ENCODE assay signal across 16 cellular contexts in genomic region chr17:9200699-9201359, GRCh38.
DNase-seq lines count a peak whose midpoint lies in the region; ATAC-seq, FAIRE-seq and TF ChIP-seq lines count a peak whose summit lies in the region.
"Had no signal": no experiment of that assay in that cellular context is flagged by ENCODE, and none has a peak within 500 bp of the region (broad histone marks: within the 10 kb centered on the region; RNA-seq: fewer than 3 reads in every experiment).

No MANE protein-coding gene starts in this region.

- H3K4me1 ChIP-seq in GM12878 (ENCODE audit: control insufficient read depth, insufficient read depth, low read length): peaks cover 14% of the 10 kb centered on the region
- H3K4me1 ChIP-seq: prostate gland had no signal

- no peak for TF ChIP-seq EP300 in GM12878 (IDR thresholded peaks at IDR 0.05; ENCODE audit: borderline replicate concordance in 1 of 2, control insufficient read depth in 1 of 2, low read depth in 2 of 2, low read length in 2 of 2)

- BruUV-seq in GM12878 (replicated peaks; lab: Mats Ljungman, UMichigan): no TSS peak

- no peak overlapping the region for H3K27ac ChIP-seq in GM12878 (ENCODE audit: control insufficient read depth, insufficient read depth)
- H3K27ac ChIP-seq: prostate gland had no signal

- no peak for TF ChIP-seq RAD21 in GM12878 (IDR thresholded peaks at IDR 0.05; ENCODE audit: insufficient read depth, low read depth, low read length)

- ATAC-seq in GM18858 (IDR thresholded peaks at IDR 0.05; ENCODE audit: unreplicated experiment) (peak; percentile 54), GM21423 (IDR thresholded peaks at IDR 0.05; ENCODE audit: unreplicated experiment) (peak; percentile 80), HG02981 (IDR thresholded peaks at IDR 0.05; ENCODE audit: unreplicated experiment) (peak; percentile 80), GM12878 (peak; percentile 80)

- SMC1A ChIA-PET in GM12878 (lab: Charles Lee; ENCODE audit: uncharacterized antibody, unreplicated experiment): interaction anchor here (0.5 to 3.4 kb wide), 8 partner anchors 9 to 90 kb away, joined by 3 to 32 read pairs (median 4); no protein-coding TSS in a partner anchor

- H3K79me2 ChIP-seq in GM12878 (ENCODE audit: control insufficient read depth, insufficient read depth, low read length): no peaks in the 10 kb centered on the region

- no peak overlapping the region for H3K4me3 ChIP-seq in GM12878
- H3K4me3 ChIP-seq: prostate gland had no signal

- no peaks in the 10 kb centered on the region for H4K20me1 ChIP-seq in GM12878 (ENCODE audit: control insufficient read depth, insufficient read depth)

- POLR2A ChIA-PET in GM12878 (lab: Charles Lee): interaction anchor here (0.6 to 2.0 kb wide), 5 partner anchors 9 to 955 kb away, joined by 4 to 11 read pairs (median 5); no protein-coding TSS in a partner anchor

- intact Hi-C loops in GM12878 (cut with micrococcal nuclease; ENCODE audit: unreplicated experiment): no loop called here

- H3K27me3 ChIP-seq in GM12878 (replicated peaks in 1 of 2; ENCODE audit: control insufficient read depth in 2 of 2, insufficient read depth in 2 of 2, low read length in 1 of 2): peaks cover 0 to 1% of the 10 kb centered on the region in 2 experiments; a peak in 1 of 4 replicates

- H3K4me2 ChIP-seq in GM12878 (ENCODE audit: control insufficient read depth, insufficient read depth): peak overlapping the region; percentile 54

- 8% methylated on average over 5 of the region's 5 CpGs for WGBS in GM12878 (ENCODE audit: insufficient coverage, insufficient replicate concordance, low lambda C conversion rate, missing lambda C conversion rate)

- no peaks in the 10 kb centered on the region; the same call in 2 of the 3 replicates for H3K9me3 ChIP-seq in GM12878 (replicated peaks; ENCODE audit: control insufficient read depth, insufficient read depth, low read length)
- H3K9me3 ChIP-seq: prostate gland had no signal

- no peak for TF ChIP-seq POLR2A in GM12878 (IDR thresholded peaks at IDR 0.05; ENCODE audit: low read depth, low read length)

- peak; percentile 13 for FAIRE-seq in GM12878 (lab: Jason Lieb, UNC)
- FAIRE-seq: G401.6, H54, TTC549 had no signal

- DNase-seq in GM12878 (ENCODE audit: low read depth, low spot score) (peak; percentile 31), cerebellar nuclear complex (lab: John Stamatoyannopoulos, UW) (no peak), NOMO-1 treated with DMSO at 0.1 percent for 48 hours (lab: John Stamatoyannopoulos, UW; ENCODE audit: unreplicated experiment) (no peak)
- DNase-seq in stimulated activated CD4-positive, alpha-beta T cell treated with anti-CD3 and anti-CD28 coated beads, Interleukin-15, amount 100 ng/mL, for 24 hours: no peak
- no peak for DNase-seq in stimulated activated CD4-positive, alpha-beta T cell treated with anti-CD3 and anti-CD28 coated beads, Interleukin-2, amount 100 ng/mL, for 24 hours
- DNase-seq: aorta, NCI-H1105 treated with DMSO at 0.1 percent for 48 hours, NCI-H748 treated with DMSO at 0.1 percent for 48 hours, Right ventricle myocardium superior had no signal

- no peak for TF ChIP-seq CTCF in GM12878 (IDR thresholded peaks at IDR 0.05 in 2 of 3, conservative IDR thresholded peaks at IDR 0.05 in 1 of 3; ENCODE audit: control insufficient read depth in 2 of 3, extremely low read depth in 1 of 3, insufficient read depth in 1 of 3, low read depth in 3 of 3, low read length in 3 of 3)

- no peak overlapping the region; the same call in 1 of the 2 replicates for H2AFZ ChIP-seq in GM12878 (ENCODE audit: control insufficient read depth, low read depth, low read length)

- CTCF ChIA-PET in GM12878 (lab: Yijun Ruan, JAX): interaction anchor here (0.9 to 4.0 kb wide), 4 partner anchors 88 to 213 kb away, joined by 4 to 33 read pairs (median 5); no protein-coding TSS in a partner anchor

- H3K9ac ChIP-seq in GM12878 (ENCODE audit: control insufficient read depth, insufficient read depth, low read length): no peak overlapping the region

- in situ Hi-C loops in GM12878 (cut with MboI): no loop called here

- H3K36me3 ChIP-seq in GM12878 (ENCODE audit: control insufficient read depth in 2 of 2, insufficient read depth in 2 of 2, low read length in 1 of 2): no peaks in the 10 kb centered on the region
- H3K36me3 ChIP-seq: prostate gland had no signal

- RAD21 ChIA-PET in GM12878 (lab: Charles Lee; ENCODE audit: unreplicated experiment): interaction anchor here (0.6 to 3.1 kb wide), 7 partner anchors 37 to 343 kb away, joined by 3 to 28 read pairs (median 3); no protein-coding TSS in a partner anchor

TF ChIP-seq in GM12878, 131 proteins besides CTCF, POLR2A, EP300 and RAD21 (continues in another document):
- TF ChIP-seq PAX8 (IDR thresholded peaks at IDR 0.05) (0 out of 2 replicates have a peak, but pooled peaks have one; percentile 47), RAD51 (IDR thresholded peaks at IDR 0.05) (0 out of 2 replicates have a peak, but pooled peaks have one; percentile 3), ZBTB33 (IDR thresholded peaks at IDR 0.05) (no peak), ATF7 (IDR thresholded peaks at IDR 0.05; ENCODE audit: low read depth) (0 out of 2 replicates have a peak, but pooled peaks have one; percentile 63), SKIL (IDR thresholded peaks at IDR 0.05; ENCODE audit: low read depth, poor library complexity, severe bottlenecking) (peak; percentile 41), NR2F1 (conservative IDR thresholded peaks at IDR 0.05) (peak; percentile 67), HDGF (IDR thresholded peaks at IDR 0.05) (0 out of 2 replicates have a peak, but pooled peaks have one; percentile 40), NBN (IDR thresholded peaks at IDR 0.05) (peak; percentile 66; the same call in 1 of the 2 replicates), MTA2 (IDR thresholded peaks at IDR 0.05; ENCODE audit: low read depth) (peak; percentile 43; the same call in 1 of the 2 replicates), IKZF2 (IDR thresholded peaks at IDR 0.05) (peak in 1 of 2 experiments; percentile 36; a peak in 2 of 4 replicates), IKZF1 (conservative IDR thresholded peaks at IDR 0.05) (peak; percentile 49; the same call in 1 of the 2 replicates), PKNOX1 (IDR thresholded peaks at IDR 0.05) (peak; percentile 35; the same call in 1 of the 2 replicates), TCF3 (IDR thresholded peaks at IDR 0.05; ENCODE audit: borderline replicate concordance, insufficient read depth, low read depth, low read length) (no peak), HDAC2 (IDR thresholded peaks at IDR 0.05) (no peak), TCF12 (IDR thresholded peaks at IDR 0.05; ENCODE audit: low read depth, low read length) (peak; percentile 72), MXI1 (IDR thresholded peaks at IDR 0.05; ENCODE audit: low read depth, low read length) (no peak), POU2F2 (IDR thresholded peaks at IDR 0.05; ENCODE audit: borderline replicate concordance, low read depth, low read length) (peak; percentile 68; the same call in 2 of the 3 replicates)
